1 cellular context compared by ENCODE assay signal in the genomic region with DNA sequence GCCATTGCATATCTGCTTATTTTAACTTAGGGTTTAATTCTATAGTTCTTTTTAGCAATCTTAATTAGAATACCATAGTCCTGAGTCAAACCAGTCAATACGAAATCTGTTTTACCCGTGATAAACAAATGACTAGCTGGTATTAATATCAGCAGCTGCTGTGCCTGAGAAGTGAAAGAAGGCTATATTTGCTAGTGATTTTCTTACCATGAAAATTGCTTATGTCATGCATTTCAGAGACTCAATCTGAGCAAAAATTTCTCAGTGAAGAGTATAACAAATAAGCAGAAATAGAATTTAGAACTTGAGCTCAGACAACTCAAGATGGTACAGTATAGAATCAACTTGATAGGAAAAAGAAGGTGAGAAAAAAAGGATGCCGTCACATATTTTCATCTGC.
TF ChIP-seq lines count a peak whose summit lies in the region.

No MANE protein-coding gene starts in this region.

TF ChIP-seq in IMR-90, 13 proteins besides CTCF, POLR2A, EP300 and RAD21 (continued from another document):
- TF ChIP-seq, protein P1, sequence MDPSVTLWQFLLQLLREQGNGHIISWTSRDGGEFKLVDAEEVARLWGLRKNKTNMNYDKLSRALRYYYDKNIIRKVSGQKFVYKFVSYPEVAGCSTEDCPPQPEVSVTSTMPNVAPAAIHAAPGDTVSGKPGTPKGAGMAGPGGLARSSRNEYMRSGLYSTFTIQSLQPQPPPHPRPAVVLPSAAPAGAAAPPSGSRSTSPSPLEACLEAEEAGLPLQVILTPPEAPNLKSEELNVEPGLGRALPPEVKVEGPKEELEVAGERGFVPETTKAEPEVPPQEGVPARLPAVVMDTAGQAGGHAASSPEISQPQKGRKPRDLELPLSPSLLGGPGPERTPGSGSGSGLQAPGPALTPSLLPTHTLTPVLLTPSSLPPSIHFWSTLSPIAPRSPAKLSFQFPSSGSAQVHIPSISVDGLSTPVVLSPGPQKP (IDR thresholded peaks at IDR 0.05; ENCODE audit: borderline replicate concordance, low read depth, low read length), result no peak
